9 cellular contexts compared by ENCODE assay signal in genomic region chr10:12241810-12242529, GRCh38. TPM values are rescaled to one million over a fixed set of nuclear protein-coding genes. Genes with fewer than 3 reads are reported as not detected.
A peak's percentile ranks its signal among the peaks of the same experiment; 100 is the strongest.
DNase-seq lines count a peak whose midpoint lies in the region; ATAC-seq and TF ChIP-seq lines count a peak whose summit lies in the region.
"Had no signal": no experiment of that assay in that cellular context is flagged by ENCODE, and none has a peak within 500 bp of the region (broad histone marks: within the 10 kb centered on the region; RNA-seq: fewer than 3 reads in every experiment).

No MANE protein-coding gene starts in this region.

- no peak for TF ChIP-seq CTCF in fibroblast of villous mesenchyme (IDR thresholded peaks at IDR 0.05; ENCODE audit: insufficient read depth, low read depth, low read length)

- ATAC-seq in GM18868 (IDR thresholded peaks at IDR 0.05; ENCODE audit: unreplicated experiment) = peak; percentile 47
- no peak for ATAC-seq in GM18517 (IDR thresholded peaks at IDR 0.05; ENCODE audit: unreplicated experiment)
- no peak for ATAC-seq in GM21423 (IDR thresholded peaks at IDR 0.05; ENCODE audit: unreplicated experiment)

- DNase-seq in fibroblast of villous mesenchyme (ENCODE audit: low read depth) = peak; percentile 22
- peak; percentile 75 for DNase-seq in stimulated activated CD4-positive, alpha-beta T cell treated with anti-CD3 and anti-CD28 coated beads, Interleukin-15, amount 100 ng/mL, for 24 hours
- DNase-seq in SHP77 treated with DMSO at 0.1 percent for 48 hours (lab: John Stamatoyannopoulos, UW) = no peak
- DNase-seq in NCI-H510A (lab: John Stamatoyannopoulos, UW) = no peak
- DNase-seq: NCI-H510A treated with DMSO at 0.1 percent for 48 hours had no signal

- peaks cover 27% of the 10 kb centered on the region for H3K4me1 Mint-ChIP-seq in T-helper 1 cell treated with Interleukin-12 subunit alpha and Interleukin-12 subunit beta and Interleukin-4 antibody, amounts not matched to agents 30 μg/mL and 1 μg/mL, for 36 hours (ENCODE audit: low read depth)

- no peaks in the 10 kb centered on the region for H3K27me3 Mint-ChIP-seq in T-helper 1 cell treated with Interleukin-12 subunit alpha and Interleukin-12 subunit beta and Interleukin-4 antibody, amounts not matched to agents 30 μg/mL and 1 μg/mL, for 36 hours (ENCODE audit: low read depth)

- H3K9me3 Mint-ChIP-seq in T-helper 1 cell treated with Interleukin-12 subunit alpha and Interleukin-12 subunit beta and Interleukin-4 antibody, amounts not matched to agents 30 μg/mL and 1 μg/mL, for 36 hours = no peaks in the 10 kb centered on the region

- peak overlapping the region; percentile 28 for H3K4me3 Mint-ChIP-seq in T-helper 1 cell treated with Interleukin-12 subunit alpha and Interleukin-12 subunit beta and Interleukin-4 antibody, amounts not matched to agents 30 μg/mL and 1 μg/mL, for 36 hours

- H3K36me3 Mint-ChIP-seq in T-helper 1 cell treated with Interleukin-12 subunit alpha and Interleukin-12 subunit beta and Interleukin-4 antibody, amounts not matched to agents 30 μg/mL and 1 μg/mL, for 36 hours (ENCODE audit: low read depth) = peaks cover 48% of the 10 kb centered on the region

- peak overlapping the region; percentile 80 for H3K27ac Mint-ChIP-seq in T-helper 1 cell treated with Interleukin-12 subunit alpha and Interleukin-12 subunit beta and Interleukin-4 antibody, amounts not matched to agents 30 μg/mL and 1 μg/mL, for 36 hours

- H3K4me3 ChIP-seq in fibroblast of villous mesenchyme (ENCODE audit: low read depth, low read length) = no peak overlapping the region

RNA-seq across cellular contexts. Expression of gene CDC123, which starts 46.0 kb away (rescaled TPM):
- 124 and 143 TPM in 2 replicates for total RNA-seq in fibroblast of villous mesenchyme

RNA-seq across cellular contexts. Expression of gene NUDT5, which starts 46.3 kb away (rescaled TPM):
- 59.2 and 64.1 TPM in 2 replicates for total RNA-seq in fibroblast of villous mesenchyme

Comparison
In these comparisons a context has a peak if more than half of its experiments do, and no peak if none do; other contexts are left out.
1. DNase-seq: peak in fibroblast of villous mesenchyme (single experiment) and stimulated activated CD4-positive, alpha-beta T cell treated with anti-CD3 and anti-CD28 coated beads, Interleukin-15, amount 100 ng/mL, for 24 hours (single experiment); none in SHP77 treated with DMSO at 0.1 percent for 48 hours (single experiment) and NCI-H510A (single experiment).